Comparison of ENCODE assay signal across 16 cellular contexts in genomic region chr5:32241034-32241783, GRCh38.
DNase-seq lines count a peak whose midpoint lies in the region; ATAC-seq and TF ChIP-seq lines count a peak whose summit lies in the region.
"Had no signal": no experiment of that assay in that cellular context is flagged by ENCODE, and none has a peak within 500 bp of the region (broad histone marks: within the 10 kb centered on the region; RNA-seq: fewer than 3 reads in every experiment).

No MANE protein-coding gene starts in this region.

- intact Hi-C loops in dorsolateral prefrontal cortex (cut with DNase I) = no loop called here
- intact Hi-C loops in cardiac septum (cut with DNase I) = no loop called here

- DNase-seq in Karpas-422 (peak; percentile 91), dorsolateral prefrontal cortex (peak in 1 of 10 donors; percentile 39), osteocyte (ENCODE audit: extremely low spot score, unreplicated experiment) (no peak), cardiac septum (ENCODE audit: low spot score) (no peak), suprapubic skin (ENCODE audit: low spot score in 2 of 2) (no peak)
- DNase-seq: activated CD4-positive, alpha-beta memory T cell treated with anti-CD3 and anti-CD28 coated beads for 36 hours; activated gamma-delta T cell; H7; NCI-H187; NCI-H526; T-helper 2 cell; upper lobe of right lung had no signal

- no peak overlapping the region for H2AFZ ChIP-seq in Karpas-422 (ENCODE audit: low read length)

- H3K4me1 Mint-ChIP-seq in osteocyte (ENCODE audit: unreplicated experiment) = no peaks in the 10 kb centered on the region

- H3K27ac Mint-ChIP-seq in osteocyte (ENCODE audit: unreplicated experiment) = peak overlapping the region; percentile 1
- H3K27ac Mint-ChIP-seq: activated CD4-positive, alpha-beta memory T cell treated with anti-CD3 and anti-CD28 coated beads for 36 hours had no signal

- H3K9me3 Mint-ChIP-seq in osteocyte (ENCODE audit: unreplicated experiment) = no peaks in the 10 kb centered on the region
- H3K9me3 Mint-ChIP-seq: activated CD4-positive, alpha-beta memory T cell treated with anti-CD3 and anti-CD28 coated beads for 36 hours had no signal

- H3K4me2 ChIP-seq in Karpas-422 (ENCODE audit: low read depth, low read length, poor library complexity, severe bottlenecking) = peak overlapping the region; percentile 67

- H3K27me3 ChIP-seq in Karpas-422 (ENCODE audit: low read length) (no peaks in the 10 kb centered on the region), dorsolateral prefrontal cortex (no peaks in the 10 kb centered on the region), suprapubic skin (no peaks in the 10 kb centered on the region)
- H3K27me3 ChIP-seq: breast epithelium, upper lobe of right lung had no signal

- TF ChIP-seq EP300 in suprapubic skin (IDR thresholded peaks at IDR 0.05) = no peak

- H3K36me3 Mint-ChIP-seq in osteocyte (ENCODE audit: unreplicated experiment) = peaks cover 50% of the 10 kb centered on the region

- H3K79me2 ChIP-seq in Karpas-422 (ENCODE audit: low read length) = peaks cover 17% of the 10 kb centered on the region

- peaks cover 51% of the 10 kb centered on the region; the same call in 1 of the 2 replicates for H3K36me3 ChIP-seq in Karpas-422 (ENCODE audit: insufficient read depth, low read length)
- H3K36me3 ChIP-seq in suprapubic skin = peaks cover 88% of the 10 kb centered on the region
- H3K36me3 ChIP-seq: breast epithelium had no signal

- H3K27ac ChIP-seq in Karpas-422 (ENCODE audit: low read length) (peak overlapping the region; percentile 98), dorsolateral prefrontal cortex (peak overlapping the region in 56 of 59 donors; percentile 9 to 87 (median 64)), suprapubic skin (no peak overlapping the region)
- H3K27ac ChIP-seq: breast epithelium, C4-2B, upper lobe of right lung had no signal

- H3K9me2 ChIP-seq in Karpas-422 (replicated peaks; ENCODE audit: insufficient read depth, low read length) = no peaks in the 10 kb centered on the region

- H3K9ac ChIP-seq in Karpas-422 (ENCODE audit: low read length) = peak overlapping the region; percentile 59

- H3K9me3 ChIP-seq in Karpas-422 (ENCODE audit: low read length) (no peaks in the 10 kb centered on the region), suprapubic skin (no peaks in the 10 kb centered on the region)
- H3K9me3 ChIP-seq: breast epithelium, upper lobe of right lung had no signal

- peak overlapping the region; percentile 29 for H3K4me3 ChIP-seq in Karpas-422 (ENCODE audit: low read length)
- H3K4me3 ChIP-seq in dorsolateral prefrontal cortex = no peak overlapping the region
- H3K4me3 ChIP-seq in suprapubic skin = no peak overlapping the region
- H3K4me3 ChIP-seq: breast epithelium, upper lobe of right lung had no signal

- H4K20me1 ChIP-seq in Karpas-422 (ENCODE audit: insufficient read depth, low read depth, low read length) = no peaks in the 10 kb centered on the region

- H3K27me3 Mint-ChIP-seq in osteocyte (ENCODE audit: unreplicated experiment) = no peaks in the 10 kb centered on the region
- H3K27me3 Mint-ChIP-seq: activated CD4-positive, alpha-beta memory T cell treated with anti-CD3 and anti-CD28 coated beads for 36 hours had no signal

- WGBS in suprapubic skin = 90% methylated on average over 7 of the region's 7 CpGs

- no peak for TF ChIP-seq POLR2A in suprapubic skin (IDR thresholded peaks at IDR 0.05)

- no peak overlapping the region for H3K4me3 Mint-ChIP-seq in osteocyte (ENCODE audit: unreplicated experiment)
- H3K4me3 Mint-ChIP-seq: activated CD4-positive, alpha-beta memory T cell treated with anti-CD3 and anti-CD28 coated beads for 36 hours had no signal

- TF ChIP-seq CTCF in dorsolateral prefrontal cortex (IDR thresholded peaks at IDR 0.05 in 54 of 56, conservative IDR thresholded peaks at IDR 0.05 in 2 of 56; ENCODE audit: low read depth in 1 of 56, partially characterized antibody in 56 of 56) = no peak
- TF ChIP-seq CTCF in osteocyte (IDR thresholded peaks at IDR 0.05) = no peak
- no peak for TF ChIP-seq CTCF in suprapubic skin (IDR thresholded peaks at IDR 0.05)

- H3K4me1 ChIP-seq in Karpas-422 (ENCODE audit: low read length) (peaks cover 68% of the 10 kb centered on the region), suprapubic skin (no peaks in the 10 kb centered on the region)
- H3K4me1 ChIP-seq: breast epithelium had no signal

- ATAC-seq in GM18511 (IDR thresholded peaks at IDR 0.05; ENCODE audit: unreplicated experiment) (peak; percentile 98), GM18870 (IDR thresholded peaks at IDR 0.05; ENCODE audit: unreplicated experiment) (no peak)
- ATAC-seq: upper lobe of right lung had no signal
